ENCODE assay signal across 32 cellular contexts in genomic region chr1:213394837-213395236, GRCh38.
"Had no signal": no experiment of that assay in that cellular context is flagged by ENCODE, and none has a peak within 500 bp of the region (broad histone marks: within the 10 kb centered on the region; RNA-seq: fewer than 3 reads in every experiment).

No MANE protein-coding gene starts in this region.

- ATAC-seq: activated CD8-positive, alpha-beta T cell treated with anti-CD3 and anti-CD28 coated beads for 36 hours; activated naive CD4-positive, alpha-beta T cell treated with anti-CD3 and anti-CD28 coated beads, Interleukin-2, amount 50 U/mL, for 72 hours; activated T-cell treated with anti-CD3 and anti-CD28 coated beads, Interleukin-2, amount 50 U/mL, for 4 hours; activated T-helper 17 cell treated with anti-CD3 and anti-CD28 coated beads, Interleukin-2, amount 50 U/mL, for 72 hours; effector memory CD8-positive, alpha-beta T cell; gastroesophageal sphincter; T-helper 17 cell; WTC11 had no signal

- H3K9me3 Mint-ChIP-seq: activated CD4-positive, alpha-beta T cell treated with anti-CD3 and anti-CD28 coated beads, Interleukin-2, amount 10 ng/mL, durations not matched to agents 7 days and 5 days; activated CD8-positive, alpha-beta T cell treated with anti-CD3 and anti-CD28 coated beads for 36 hours; activated naive CD4-positive, alpha-beta T cell treated with anti-CD3 and anti-CD28 coated beads, Interleukin-2, amount 50 U/mL, for 72 hours; activated naive CD8-positive, alpha-beta T cell treated with anti-CD3 and anti-CD28 coated beads, Interleukin-2, amount 10 ng/mL, durations not matched to agents 7 days and 5 days; activated T-cell treated with anti-CD3 and anti-CD28 coated beads, Interleukin-2, amount 50 U/mL, for 4 hours; effector memory CD8-positive, alpha-beta T cell; T-helper 2 cell treated with Interferon-gamma antibody and Interleukin-4, amounts not matched to agents 5 μg/mL and 100 μg/mL, for 36 hours; WTC11 had no signal

- FAIRE-seq: bronchial epithelial cell, colon, endothelial cell of umbilical vein had no signal

- H3K27me3 Mint-ChIP-seq: activated naive CD4-positive, alpha-beta T cell treated with anti-CD3 and anti-CD28 coated beads, Interleukin-2, amount 10 ng/mL, durations not matched to agents 7 days and 5 days had no signal

- H3K27me3 ChIP-seq: ascending aorta, brain microvascular endothelial cell, esophagus squamous epithelium had no signal

- H3K36me3 Mint-ChIP-seq: activated naive CD4-positive, alpha-beta T cell treated with anti-CD3 and anti-CD28 coated beads, Interleukin-2, amount 10 ng/mL, durations not matched to agents 7 days and 5 days; activated naive CD4-positive, alpha-beta T cell treated with anti-CD3 and anti-CD28 coated beads, Interleukin-2, amount 50 U/mL, for 72 hours; activated naive CD8-positive, alpha-beta T cell treated with anti-CD3 and anti-CD28 coated beads, Interleukin-2, amount 10 ng/mL, durations not matched to agents 7 days and 5 days; WTC11 had no signal

- H3K4me1 ChIP-seq: ascending aorta, esophagus squamous epithelium, gastroesophageal sphincter had no signal

- H3K4me3 Mint-ChIP-seq: activated CD4-positive, alpha-beta T cell treated with anti-CD3 and anti-CD28 coated beads, Interleukin-2, amount 10 ng/mL, durations not matched to agents 7 days and 5 days; activated CD8-positive, alpha-beta T cell treated with anti-CD3 and anti-CD28 coated beads for 36 hours; activated naive CD4-positive, alpha-beta T cell treated with anti-CD3 and anti-CD28 coated beads, Interleukin-2, amount 10 ng/mL, durations not matched to agents 7 days and 5 days; activated naive CD8-positive, alpha-beta T cell treated with anti-CD3 and anti-CD28 coated beads, Interleukin-2, amount 10 ng/mL, durations not matched to agents 7 days and 5 days; activated T-cell treated with anti-CD3 and anti-CD28 coated beads, Interleukin-2, amount 50 U/mL, for 4 hours; activated T-helper 17 cell treated with anti-CD3 and anti-CD28 coated beads, Interleukin-2, amount 50 U/mL, for 72 hours; effector memory CD8-positive, alpha-beta T cell; T-helper 17 cell; T-helper 2 cell treated with Interferon-gamma antibody and Interleukin-4, amounts not matched to agents 5 μg/mL and 100 μg/mL, for 36 hours; WTC11 had no signal

- H3K36me3 ChIP-seq: ascending aorta, brain microvascular endothelial cell, esophagus squamous epithelium, gastroesophageal sphincter had no signal

- H3K4me3 ChIP-seq: ascending aorta, esophagus squamous epithelium, gastroesophageal sphincter had no signal

- H3K27ac Mint-ChIP-seq: activated CD4-positive, alpha-beta T cell treated with anti-CD3 and anti-CD28 coated beads, Interleukin-2, amount 10 ng/mL, durations not matched to agents 7 days and 5 days; activated CD8-positive, alpha-beta T cell treated with anti-CD3 and anti-CD28 coated beads for 36 hours; activated naive CD4-positive, alpha-beta T cell treated with anti-CD3 and anti-CD28 coated beads, Interleukin-2, amount 10 ng/mL, durations not matched to agents 7 days and 5 days; activated naive CD4-positive, alpha-beta T cell treated with anti-CD3 and anti-CD28 coated beads, Interleukin-2, amount 50 U/mL, for 72 hours; activated naive CD8-positive, alpha-beta T cell treated with anti-CD3 and anti-CD28 coated beads, Interleukin-2, amount 10 ng/mL, durations not matched to agents 7 days and 5 days; activated T-helper 17 cell treated with anti-CD3 and anti-CD28 coated beads, Interleukin-2, amount 50 U/mL, for 72 hours; effector memory CD8-positive, alpha-beta T cell; T-helper 17 cell; T-helper 2 cell treated with Interferon-gamma antibody and Interleukin-4, amounts not matched to agents 5 μg/mL and 100 μg/mL, for 36 hours; WTC11 had no signal

- H3K4me1 Mint-ChIP-seq: activated CD4-positive, alpha-beta T cell treated with anti-CD3 and anti-CD28 coated beads, Interleukin-2, amount 10 ng/mL, durations not matched to agents 7 days and 5 days; activated naive CD4-positive, alpha-beta T cell treated with anti-CD3 and anti-CD28 coated beads, Interleukin-2, amount 10 ng/mL, durations not matched to agents 7 days and 5 days; activated naive CD8-positive, alpha-beta T cell treated with anti-CD3 and anti-CD28 coated beads, Interleukin-2, amount 10 ng/mL, durations not matched to agents 7 days and 5 days; activated T-helper 17 cell treated with anti-CD3 and anti-CD28 coated beads, Interleukin-2, amount 50 U/mL, for 72 hours; T-helper 17 cell had no signal

- H3K27ac ChIP-seq: ascending aorta, brain microvascular endothelial cell, epithelial cell of prostate, esophagus squamous epithelium, gastroesophageal sphincter had no signal

- DNase-seq: activated CD4-positive, alpha-beta T cell treated with anti-CD3 and anti-CD28 coated beads for 1 hour; activated CD4-positive, alpha-beta T cell treated with anti-CD3 and anti-CD28 coated beads for 4 hours; activated CD4-positive, alpha-beta T cell treated with anti-CD3 and anti-CD28 coated beads, Interleukin-2, amount 10 ng/mL, durations not matched to agents 7 days and 5 days; activated CD4-positive, alpha-beta T cell treated with anti-CD3 and anti-CD28 coated beads, Interleukin-2, amount 50 U/mL, for 48 hours; activated CD8-positive, alpha-beta memory T cell treated with anti-CD3 and anti-CD28 coated beads for 24 hours; activated CD8-positive, alpha-beta T cell treated with anti-CD3 and anti-CD28 coated beads for 36 hours; activated gamma-delta T cell; activated naive CD4-positive, alpha-beta T cell; activated naive CD4-positive, alpha-beta T cell treated with anti-CD3 and anti-CD28 coated beads, Interleukin-2, amount 10 ng/mL, durations not matched to agents 7 days and 5 days; activated naive CD8-positive, alpha-beta T cell treated with anti-CD3 and anti-CD28 coated beads, Interleukin-2, amount 10 ng/mL, durations not matched to agents 7 days and 5 days; activated T-cell treated with anti-CD3 and anti-CD28 coated beads, Interleukin-2, amount 50 U/mL, for 4 hours; brain microvascular endothelial cell; caudate nucleus; cortex of kidney; dermis blood vessel endothelial cell; effector CD4-positive, alpha-beta T cell; effector memory CD8-positive, alpha-beta T cell; esophagus squamous epithelium; foreskin melanocyte; T-helper 1 cell; T-helper 17 cell; T1000 had no signal

- H3K9me3 ChIP-seq: ascending aorta, esophagus squamous epithelium, gastroesophageal sphincter had no signal
